ENCODE assay signal across 13 cellular contexts in the genomic region with DNA sequence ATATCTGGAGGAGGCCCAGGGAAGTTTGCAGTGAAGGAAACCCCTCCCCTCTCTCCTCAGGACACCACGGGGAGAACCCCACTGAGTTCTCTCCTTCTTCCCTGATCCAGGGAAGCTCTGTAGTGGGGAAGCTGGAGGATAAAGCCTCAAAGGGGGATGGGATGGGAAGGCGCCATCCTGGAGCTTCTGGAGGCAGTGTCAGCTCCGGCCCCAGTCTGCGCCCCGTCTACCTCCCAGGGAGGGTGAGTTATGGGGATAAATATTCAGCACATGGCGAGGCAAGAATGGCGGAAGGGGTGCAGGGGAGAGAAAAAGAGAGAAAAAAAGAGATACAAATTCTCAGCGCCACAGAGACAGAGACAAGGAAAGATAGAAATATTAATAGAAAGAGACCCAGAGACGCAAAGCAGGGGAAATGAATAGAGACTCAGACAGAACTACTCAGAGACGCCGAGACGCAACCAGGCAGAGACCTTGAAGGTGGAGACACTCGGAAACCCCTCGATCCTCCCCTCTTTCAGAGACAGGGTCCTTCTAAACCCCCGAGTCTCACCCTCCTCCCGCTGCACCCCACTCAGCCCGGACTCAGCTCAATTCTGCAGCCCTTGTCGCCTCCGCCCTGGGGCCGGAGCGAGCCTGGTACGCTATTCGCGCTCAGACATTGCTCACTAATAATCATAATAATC. TPM values are rescaled to one million over a fixed set of nuclear protein-coding genes. Genes with fewer than 3 reads are reported as not detected.
A peak's percentile ranks its signal among the peaks of the same experiment; 100 is the strongest.
DNase-seq lines count a peak whose midpoint lies in the region; ATAC-seq and TF ChIP-seq lines count a peak whose summit lies in the region.
"Had no signal": no experiment of that assay in that cellular context is flagged by ENCODE, and none has a peak within 500 bp of the region (broad histone marks: within the 10 kb centered on the region; RNA-seq: fewer than 3 reads in every experiment).

No MANE protein-coding gene starts in this region.

- H2AFZ ChIP-seq in neuron (ENCODE audit: low read depth, low read length), result peak overlapping the region; percentile 42

- peak overlapping the region in 6 of 8 donors; percentile 70 to 85 (median 80) for H3K4me3 Mint-ChIP-seq in CD4-positive, alpha-beta memory T cell
- H3K4me3 Mint-ChIP-seq in HFFc6, result peak overlapping the region; percentile 80
- H3K4me3 Mint-ChIP-seq in stimulated activated naive B cell treated with anti-CD40 and anti-IgM and Interleukin-4, amounts not matched to agents 10 μg/mL and 1 μg/mL and 100 μg/mL, for 72 hours, result peak overlapping the region in 1 of 2 donors; percentile 53

- intact Hi-C loops in CD4-positive, alpha-beta memory T cell (cut with micrococcal nuclease), result no loop called here

- ATAC-seq in stimulated activated naive B cell treated with anti-CD40 and anti-IgM and Interleukin-4, amounts not matched to agents 10 μg/mL and 1 μg/mL and 100 μg/mL, for 72 hours (replicated peaks), result no peak

- no peak for TF ChIP-seq CTCF in HFFc6 (IDR thresholded peaks at IDR 0.05)

- no peak overlapping the region for H3K4me3 ChIP-seq in CD4-positive, alpha-beta memory T cell (ENCODE audit: low read length in 2 of 2)
- peak overlapping the region; percentile 55 for H3K4me3 ChIP-seq in ectodermal cell (ENCODE audit: insufficient read depth, low read depth, low read length)
- peak overlapping the region; percentile 49 for H3K4me3 ChIP-seq in neuron (ENCODE audit: low read length)

- no peak for DNase-seq in CD4-positive, alpha-beta memory T cell
- DNase-seq in HFFc6, result no peak
- no peak for DNase-seq in ACHN
- DNase-seq in A172 (ENCODE audit: low spot score), result no peak
- no peak for DNase-seq in stimulated activated naive B cell treated with anti-CD40 and anti-IgM and Interleukin-4, amounts not matched to agents 10 μg/mL and 1 μg/mL and 100 μg/mL, for 72 hours
- DNase-seq in activated CD4-positive, CD25-positive, alpha-beta regulatory T cell treated with anti-CD3 and anti-CD28 coated beads, Interleukin-2, amount 50 U/mL, for 72 hours, result no peak
- DNase-seq: cerebellar nuclear complex, Karpas-422, sigmoid colon, T-helper 9 cell had no signal

- in situ Hi-C loops in ACHN (cut with HindIII; ENCODE audit: low pct_ligation_motif_present, low pct_unique_long_range_greater_than_20kb, low sequenced_read_pairs), result no loop called here

- peaks cover 4 to 18% (median 7%) of the 10 kb centered on the region in 4 donors for H3K4me1 Mint-ChIP-seq in CD4-positive, alpha-beta memory T cell
- H3K4me1 Mint-ChIP-seq in HFFc6 (ENCODE audit: low read depth), result peaks cover 16% of the 10 kb centered on the region
- peaks cover 11 to 13% of the 10 kb centered on the region in 2 donors for H3K4me1 Mint-ChIP-seq in stimulated activated naive B cell treated with anti-CD40 and anti-IgM and Interleukin-4, amounts not matched to agents 10 μg/mL and 1 μg/mL and 100 μg/mL, for 72 hours

- peaks cover 15% of the 10 kb centered on the region for H3K4me1 ChIP-seq in CD4-positive, alpha-beta memory T cell (ENCODE audit: insufficient read depth, low read length)
- no peaks in the 10 kb centered on the region for H3K4me1 ChIP-seq in ectodermal cell (ENCODE audit: control insufficient read depth, insufficient read depth, low read length)
- peaks cover 10% of the 10 kb centered on the region for H3K4me1 ChIP-seq in neuron (ENCODE audit: insufficient read depth, low read length)

- H3K36me3 Mint-ChIP-seq in CD4-positive, alpha-beta memory T cell, result no peaks in the 10 kb centered on the region
- H3K36me3 Mint-ChIP-seq in HFFc6 (ENCODE audit: low read depth), result no peaks in the 10 kb centered on the region; the same call in 1 of the 2 replicates
- H3K36me3 Mint-ChIP-seq in stimulated activated naive B cell treated with anti-CD40 and anti-IgM and Interleukin-4, amounts not matched to agents 10 μg/mL and 1 μg/mL and 100 μg/mL, for 72 hours, result peaks cover 0 to 1% of the 10 kb centered on the region in 2 donors

- H3K27ac Mint-ChIP-seq in CD4-positive, alpha-beta memory T cell, result peak overlapping the region in 2 of 7 donors; percentile 68 to 72
- H3K27ac Mint-ChIP-seq in HFFc6, result no peak overlapping the region
- H3K27ac Mint-ChIP-seq in stimulated activated naive B cell treated with anti-CD40 and anti-IgM and Interleukin-4, amounts not matched to agents 10 μg/mL and 1 μg/mL and 100 μg/mL, for 72 hours, result no peak overlapping the region
- H3K27ac Mint-ChIP-seq: mesothelial cell of epicardium had no signal

- peaks cover 20% of the 10 kb centered on the region for H3K27me3 ChIP-seq in CD4-positive, alpha-beta memory T cell (ENCODE audit: insufficient read depth, low read length)
- peaks cover 30% of the 10 kb centered on the region for H3K27me3 ChIP-seq in ectodermal cell (ENCODE audit: control insufficient read depth, insufficient read depth, low read length, poor library complexity, severe bottlenecking)
- H3K27me3 ChIP-seq in neuron (ENCODE audit: insufficient read depth, low read length), result peaks cover 24% of the 10 kb centered on the region

- no peaks in the 10 kb centered on the region for H3K9me3 ChIP-seq in CD4-positive, alpha-beta memory T cell (ENCODE audit: control insufficient read depth in 1 of 2, low read length in 2 of 2)
- H3K9me3 ChIP-seq in ectodermal cell (ENCODE audit: control insufficient read depth, low read length) (no peaks in the 10 kb centered on the region), neuron (ENCODE audit: low read length) (no peaks in the 10 kb centered on the region)
- H3K9me3 ChIP-seq: sigmoid colon had no signal

- H3K27me3 Mint-ChIP-seq in CD4-positive, alpha-beta memory T cell, result peaks cover 14 to 25% of the 10 kb centered on the region in 2 donors
- H3K27me3 Mint-ChIP-seq in HFFc6 (ENCODE audit: insufficient read depth), result peaks cover 12% of the 10 kb centered on the region; the same call in 1 of the 2 replicates
- peaks cover 38 to 45% of the 10 kb centered on the region in 2 donors for H3K27me3 Mint-ChIP-seq in stimulated activated naive B cell treated with anti-CD40 and anti-IgM and Interleukin-4, amounts not matched to agents 10 μg/mL and 1 μg/mL and 100 μg/mL, for 72 hours

- no peaks in the 10 kb centered on the region for H3K36me3 ChIP-seq in CD4-positive, alpha-beta memory T cell (ENCODE audit: insufficient read depth, low read length)
- no peaks in the 10 kb centered on the region for H3K36me3 ChIP-seq in ectodermal cell (ENCODE audit: control insufficient read depth, insufficient read depth, low read length)
- no peaks in the 10 kb centered on the region for H3K36me3 ChIP-seq in neuron (ENCODE audit: insufficient read depth, low read length)
- H3K36me3 ChIP-seq: sigmoid colon had no signal

- CTCF ChIA-PET in CD4-positive, alpha-beta memory T cell (lab: Charles Lee; ENCODE audit: partially characterized antibody), result no interaction called here

- peaks cover 0 to 2% (median 0%) of the 10 kb centered on the region in 8 donors for H3K9me3 Mint-ChIP-seq in CD4-positive, alpha-beta memory T cell
- H3K9me3 Mint-ChIP-seq in HFFc6, result no peaks in the 10 kb centered on the region
- H3K9me3 Mint-ChIP-seq in stimulated activated naive B cell treated with anti-CD40 and anti-IgM and Interleukin-4, amounts not matched to agents 10 μg/mL and 1 μg/mL and 100 μg/mL, for 72 hours, result peaks cover 0 to 1% of the 10 kb centered on the region in 2 donors
- H3K9me3 Mint-ChIP-seq: mesothelial cell of epicardium had no signal

- POLR2A ChIA-PET in CD4-positive, alpha-beta memory T cell (lab: Charles Lee; ENCODE audit: partially characterized antibody), result no interaction called here

- H3K27ac ChIP-seq in CD4-positive, alpha-beta memory T cell (ENCODE audit: low read depth, low read length), result no peak overlapping the region
- H3K27ac ChIP-seq in ectodermal cell (ENCODE audit: insufficient read depth, low read depth, low read length, poor library complexity, severe bottlenecking), result no peak overlapping the region
- H3K27ac ChIP-seq: sigmoid colon had no signal

- WGBS in ectodermal cell, 2 experiments, result 24 to 26% methylated on average over 23 to 24 of the region's 24 CpGs

RNA-seq across cellular contexts. Expression of a gene that starts 23.6 kb away (rescaled TPM):
- 10 to 100 TPM; 10.1 to 10.4 TPM for total RNA-seq in CD4-positive, alpha-beta memory T cell
- 1 to 10 TPM; 5.0 to 8.8 TPM for polyA plus RNA-seq in CD4-positive, alpha-beta memory T cell
- total RNA-seq in HFFc6 (2021; fragmentation: NEBNext Ultra II Directional; extraction: Animal tissue kit (Norgen Biotek cat#: 25700)), result 1 to 10 TPM; 1.9 to 7.0 (median 6.3) TPM
- polyA plus RNA-seq in ectodermal cell (2013, experiment 1 of 4), result 28.0 TPM
- 30.0 TPM for polyA plus RNA-seq in ectodermal cell (2013, experiment 2 of 4)
- polyA plus RNA-seq in ectodermal cell (2013, experiment 3 of 4), result 26.4 TPM
- polyA plus RNA-seq in ectodermal cell (2013, experiment 4 of 4), result 27.6 TPM
- total RNA-seq in A172 (2014; rRNA removed; shearing (Covaris generic)), result 0.77 and 2.2 TPM in 2 replicates

Comparison
In these comparisons a context has a peak if more than half of its experiments do, and no peak if none do; other contexts are left out.
1. H3K4me3 ChIP-seq: peak in ectodermal cell (single experiment) and neuron (single experiment); none in CD4-positive, alpha-beta memory T cell (0 of 2).